19 cellular contexts compared by ENCODE assay signal in the genomic region with DNA sequence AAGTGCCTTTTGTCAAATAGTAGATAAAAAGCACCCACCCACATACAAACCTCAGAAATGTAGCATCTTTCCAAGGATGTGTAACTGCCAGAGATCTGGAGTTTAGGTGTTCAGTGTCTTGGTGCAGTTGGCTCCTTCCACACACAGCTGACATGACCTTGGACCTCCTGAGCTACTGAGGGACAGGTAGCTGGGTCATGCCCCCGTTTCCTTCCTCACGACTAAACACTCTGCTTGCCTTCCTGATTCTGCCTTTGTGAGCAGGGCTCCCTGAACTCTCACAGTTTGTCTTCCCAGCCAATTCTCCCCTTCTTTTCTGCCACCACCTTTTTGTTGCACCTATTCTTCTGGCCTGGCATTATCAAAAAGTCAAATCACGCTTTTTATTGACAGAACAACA. TPM values are rescaled to one million over a fixed set of nuclear protein-coding genes. Genes with fewer than 3 reads are reported as not detected.
DNase-seq lines count a peak whose midpoint lies in the region; ATAC-seq and TF ChIP-seq lines count a peak whose summit lies in the region.
"Had no signal": no experiment of that assay in that cellular context is flagged by ENCODE, and none has a peak within 500 bp of the region (broad histone marks: within the 10 kb centered on the region; RNA-seq: fewer than 3 reads in every experiment).

No MANE protein-coding gene starts in this region.

- CTCF ChIA-PET in WTC11 (lab: Charles Lee) = no interaction called here

- H3K27ac Mint-ChIP-seq in activated naive CD8-positive, alpha-beta T cell = peak overlapping the region; percentile 55
- no peak overlapping the region for H3K27ac Mint-ChIP-seq in activated naive CD8-positive, alpha-beta T cell treated with anti-CD3 and anti-CD28 coated beads for 36 hours
- H3K27ac Mint-ChIP-seq in WTC11 = peak overlapping the region; percentile 16; the same call in 1 of the 2 replicates
- H3K27ac Mint-ChIP-seq: activated CD4-positive, alpha-beta memory T cell treated with anti-CD3 and anti-CD28 coated beads, Interleukin-2, amount 10 ng/mL, durations not matched to agents 7 days and 5 days; activated T-helper 2 cell treated with anti-CD3 and anti-CD28 coated beads, Interferon-gamma antibody, Interleukin-2, Interleukin-4, amounts not matched to agents 10 μg/mL and 5 μg/mL and 100 μg/mL, durations not matched to agents 14 hours and 24 hours and 36 hours had no signal

- H3K4me1 Mint-ChIP-seq in activated naive CD8-positive, alpha-beta T cell (ENCODE audit: low read depth) = peaks cover 52% of the 10 kb centered on the region
- H3K4me1 Mint-ChIP-seq in activated naive CD8-positive, alpha-beta T cell treated with anti-CD3 and anti-CD28 coated beads for 36 hours = peaks cover 45% of the 10 kb centered on the region
- H3K4me1 Mint-ChIP-seq in WTC11 = peaks cover 43% of the 10 kb centered on the region

- no peaks in the 10 kb centered on the region for H3K36me3 Mint-ChIP-seq in activated naive CD8-positive, alpha-beta T cell
- H3K36me3 Mint-ChIP-seq in activated naive CD8-positive, alpha-beta T cell treated with anti-CD3 and anti-CD28 coated beads for 36 hours = peaks cover 3% of the 10 kb centered on the region
- no peaks in the 10 kb centered on the region for H3K36me3 Mint-ChIP-seq in WTC11

- no peak for TF ChIP-seq CTCF in WTC11 (IDR thresholded peaks at IDR 0.05)

- H3K9me3 Mint-ChIP-seq in activated naive CD8-positive, alpha-beta T cell (ENCODE audit: low read depth) = no peaks in the 10 kb centered on the region
- no peaks in the 10 kb centered on the region for H3K9me3 Mint-ChIP-seq in activated naive CD8-positive, alpha-beta T cell treated with anti-CD3 and anti-CD28 coated beads for 36 hours
- no peaks in the 10 kb centered on the region for H3K9me3 Mint-ChIP-seq in WTC11
- H3K9me3 Mint-ChIP-seq: activated CD4-positive, alpha-beta memory T cell treated with anti-CD3 and anti-CD28 coated beads, Interleukin-2, amount 10 ng/mL, durations not matched to agents 7 days and 5 days; activated T-helper 2 cell treated with anti-CD3 and anti-CD28 coated beads, Interferon-gamma antibody, Interleukin-2, Interleukin-4, amounts not matched to agents 10 μg/mL and 5 μg/mL and 100 μg/mL, durations not matched to agents 14 hours and 24 hours and 36 hours had no signal

- H3K27me3 Mint-ChIP-seq in activated naive CD8-positive, alpha-beta T cell = no peaks in the 10 kb centered on the region
- H3K27me3 Mint-ChIP-seq in activated naive CD8-positive, alpha-beta T cell treated with anti-CD3 and anti-CD28 coated beads for 36 hours = no peaks in the 10 kb centered on the region
- no peaks in the 10 kb centered on the region for H3K27me3 Mint-ChIP-seq in WTC11 (ENCODE audit: low read depth)
- H3K27me3 Mint-ChIP-seq: activated CD4-positive, alpha-beta memory T cell treated with anti-CD3 and anti-CD28 coated beads, Interleukin-2, amount 10 ng/mL, durations not matched to agents 7 days and 5 days had no signal

- ATAC-seq in WTC11 (no peak), left lobe of liver (peak; percentile 19), GM19324 (IDR thresholded peaks at IDR 0.05; ENCODE audit: low FRiP score, unreplicated experiment) (no peak)

- POLR2A ChIA-PET in WTC11 (lab: Charles Lee) = no interaction called here

- DNase-seq in activated naive CD8-positive, alpha-beta T cell treated with anti-CD3 and anti-CD28 coated beads for 36 hours = no peak
- DNase-seq in WTC11 (ENCODE audit: low spot score) (no peak), left lobe of liver (ENCODE audit: low spot score) (no peak), NCI-H748 treated with DMSO at 0.1 percent for 48 hours (lab: John Stamatoyannopoulos, UW) (no peak), NCI-H2029 treated with DMSO at 0.1 percent for 48 hours (lab: John Stamatoyannopoulos, UW) (no peak), NCI-H524 treated with DMSO at 0.1 percent for 48 hours (lab: John Stamatoyannopoulos, UW) (no peak)
- DNase-seq: ACHN; activated CD4-positive, alpha-beta memory T cell treated with anti-CD3 and anti-CD28 coated beads, Interleukin-2, amount 10 ng/mL, durations not matched to agents 7 days and 5 days; amniotic stem cell; caudate nucleus; NCI-H1105 treated with DMSO at 0.1 percent for 48 hours; NCI-H526; OCI-M1; SIG-M5; stimulated activated CD4-positive, alpha-beta T cell treated with anti-CD3 and anti-CD28 coated beads, Interleukin-4, amount 100 ng/mL, for 24 hours; T-helper 1 cell had no signal

- peak overlapping the region; percentile 56 for H3K4me3 Mint-ChIP-seq in activated naive CD8-positive, alpha-beta T cell
- no peak overlapping the region for H3K4me3 Mint-ChIP-seq in activated naive CD8-positive, alpha-beta T cell treated with anti-CD3 and anti-CD28 coated beads for 36 hours
- H3K4me3 Mint-ChIP-seq in WTC11 = no peak overlapping the region
- H3K4me3 Mint-ChIP-seq: activated CD4-positive, alpha-beta memory T cell treated with anti-CD3 and anti-CD28 coated beads, Interleukin-2, amount 10 ng/mL, durations not matched to agents 7 days and 5 days had no signal

TF ChIP-seq in WTC11, 78 proteins besides CTCF, POLR2A, EP300 and RAD21:
- no peak for TF ChIP-seq RELA (CRISPR knock-in tag; IDR thresholded peaks at IDR 0.05; ENCODE audit: borderline replicate concordance)
- no peak for TF ChIP-seq JUN (CRISPR knock-in tag; IDR thresholded peaks at IDR 0.05)
- TF ChIP-seq ZNF396 (CRISPR knock-in tag; IDR thresholded peaks at IDR 0.05; ENCODE audit: borderline replicate concordance) = no peak
- TF ChIP-seq ZNF121 (CRISPR knock-in tag; IDR thresholded peaks at IDR 0.05) = no peak
- TF ChIP-seq, protein P1, sequence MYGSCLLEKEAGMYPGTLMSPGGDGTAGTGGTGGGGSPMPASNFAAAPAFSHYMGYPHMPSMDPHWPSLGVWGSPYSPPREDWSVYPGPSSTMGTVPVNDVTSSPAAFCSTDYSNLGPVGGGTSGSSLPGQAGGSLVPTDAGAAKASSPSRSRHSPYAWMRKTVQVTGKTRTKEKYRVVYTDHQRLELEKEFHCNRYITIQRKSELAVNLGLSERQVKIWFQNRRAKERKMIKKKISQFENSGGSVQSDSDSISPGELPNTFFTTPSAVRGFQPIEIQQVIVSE (CRISPR knock-in tag; IDR thresholded peaks at IDR 0.05; ENCODE audit: borderline replicate concordance) = no peak
- TF ChIP-seq, protein P2, sequence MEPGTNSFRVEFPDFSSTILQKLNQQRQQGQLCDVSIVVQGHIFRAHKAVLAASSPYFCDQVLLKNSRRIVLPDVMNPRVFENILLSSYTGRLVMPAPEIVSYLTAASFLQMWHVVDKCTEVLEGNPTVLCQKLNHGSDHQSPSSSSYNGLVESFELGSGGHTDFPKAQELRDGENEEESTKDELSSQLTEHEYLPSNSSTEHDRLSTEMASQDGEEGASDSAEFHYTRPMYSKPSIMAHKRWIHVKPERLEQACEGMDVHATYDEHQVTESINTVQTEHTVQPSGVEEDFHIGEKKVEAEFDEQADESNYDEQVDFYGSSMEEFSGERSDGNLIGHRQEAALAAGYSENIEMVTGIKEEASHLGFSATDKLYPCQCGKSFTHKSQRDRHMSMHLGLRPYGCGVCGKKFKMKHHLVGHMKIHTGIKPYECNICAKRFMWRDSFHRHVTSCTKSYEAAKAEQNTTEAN (CRISPR knock-in tag; IDR thresholded peaks at IDR 0.05) = no peak
- TF ChIP-seq SP1 (CRISPR knock-in tag; conservative IDR thresholded peaks at IDR 0.05) = no peak
- TF ChIP-seq FOXP1 (CRISPR knock-in tag; IDR thresholded peaks at IDR 0.05; ENCODE audit: borderline replicate concordance) = no peak
- TF ChIP-seq ZNF423 (CRISPR knock-in tag; IDR thresholded peaks at IDR 0.05) = no peak
- TF ChIP-seq GRHL2 (CRISPR knock-in tag; IDR thresholded peaks at IDR 0.05; ENCODE audit: insufficient replicate concordance, severe bottlenecking) = no peak
- no peak for TF ChIP-seq ESRRA (CRISPR knock-in tag; IDR thresholded peaks at IDR 0.05; ENCODE audit: borderline replicate concordance)
- TF ChIP-seq NFATC4 (CRISPR knock-in tag; IDR thresholded peaks at IDR 0.05) = no peak

RNA-seq across cellular contexts. Expression of a gene that starts 10.2 kb away (rescaled TPM):
- 10 to 100 TPM; 10.1 to 11.3 TPM for total RNA-seq in activated naive CD8-positive, alpha-beta T cell treated with anti-CD3 and anti-CD28 coated beads for 36 hours
- 49.0 to 52.3 TPM (median 51.4 TPM) in 3 replicates for total RNA-seq in WTC11 (2021)
- total RNA-seq in left lobe of liver = 30.1 TPM

RNA-seq across cellular contexts. Expression of a gene that starts 23.3 kb away (rescaled TPM):
- total RNA-seq in activated naive CD8-positive, alpha-beta T cell treated with anti-CD3 and anti-CD28 coated beads for 36 hours = 10 to 100 TPM; 46.9 to 49.7 TPM
- total RNA-seq in WTC11 (2021) (39.1 to 45.5 TPM (median 39.5 TPM) in 3 replicates), left lobe of liver (11.5 TPM)

RNA-seq across cellular contexts. Expression of a gene that starts 45.3 kb away (rescaled TPM):
- not detected for total RNA-seq in activated naive CD8-positive, alpha-beta T cell treated with anti-CD3 and anti-CD28 coated beads for 36 hours
- total RNA-seq in WTC11 (2021) (0.32 to 0.71 TPM (median 0.68 TPM) in 3 replicates), left lobe of liver (8.0 TPM)
- total RNA-seq: activated T-helper 2 cell treated with anti-CD3 and anti-CD28 coated beads, Interferon-gamma antibody, Interleukin-2, Interleukin-4, amounts not matched to agents 10 μg/mL and 5 μg/mL and 100 μg/mL, durations not matched to agents 14 hours and 24 hours and 36 hours had no signal
